In the genomic region with DNA sequence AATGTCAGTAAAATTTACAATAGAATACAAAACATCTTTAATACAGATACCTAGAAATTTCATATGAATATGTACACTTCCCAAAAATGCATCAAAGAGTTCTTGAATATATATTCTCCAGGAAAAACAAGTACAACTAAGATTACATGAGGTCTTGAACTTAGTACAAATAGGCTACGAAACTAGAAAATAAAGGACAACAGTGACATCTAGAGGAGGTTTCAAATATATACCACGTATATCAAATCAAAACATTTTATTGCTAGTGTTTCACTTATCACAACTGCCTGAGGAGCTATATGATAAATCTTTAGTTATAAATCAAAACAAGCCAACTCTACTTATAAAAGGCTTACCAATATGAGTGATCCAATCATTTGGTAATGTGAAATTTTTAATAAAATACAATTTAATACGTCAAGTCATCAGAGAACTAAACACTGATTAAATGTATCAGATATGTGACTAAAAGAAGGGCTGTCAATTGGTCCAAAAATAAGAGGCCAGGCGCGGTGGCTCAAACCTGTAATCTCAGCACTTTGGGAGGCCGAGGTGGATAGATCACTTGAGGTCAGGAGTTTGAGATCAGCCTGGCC, we compare ENCODE assay signal across 8 cellular contexts. TPM values are rescaled to one million over a fixed set of nuclear protein-coding genes. Genes with fewer than 3 reads are reported as not detected.
DNase-seq lines count a peak whose midpoint lies in the region; ATAC-seq, FAIRE-seq and TF ChIP-seq lines count a peak whose summit lies in the region.

No MANE protein-coding gene starts in this region.

- ATAC-seq in GM18498 (IDR thresholded peaks at IDR 0.05; ENCODE audit: unreplicated experiment) (peak; percentile 65), HG03135 (IDR thresholded peaks at IDR 0.05; ENCODE audit: unreplicated experiment) (peak; percentile 53), HepG2 (peak; percentile 55; the same call in 1 of the 3 replicates)

- H3K4me2 ChIP-seq in HepG2 (ENCODE audit: low read depth, low read length) = no peak overlapping the region

- no peak overlapping the region for H3K4me3 Mint-ChIP-seq in activated CD4-positive, alpha-beta T cell treated with anti-CD3 and anti-CD28 coated beads, Interleukin-2, amount 10 ng/mL, durations not matched to agents 24 days and 14 days
- H3K4me3 Mint-ChIP-seq in activated CD4-positive, alpha-beta memory T cell treated with anti-CD3 and anti-CD28 coated beads for 36 hours = no peak overlapping the region

- TF ChIP-seq POLR2A in HepG2 (IDR thresholded peaks at IDR 0.05; ENCODE audit: insufficient read depth in 1 of 2, low read depth in 2 of 2, low read length in 2 of 2) = no peak

- CTCF ChIA-PET in HepG2 (lab: Yijun Ruan, JAX; ENCODE audit: low intra/inter-chr PET ratio, low total read pairs) = interaction anchor here (1.6 kb wide), 1 partner anchor 887 kb away, joined by 4 read pairs; no protein-coding TSS in a partner anchor
- CTCF ChIA-PET in activated CD4-positive, alpha-beta memory T cell treated with anti-CD3 and anti-CD28 coated beads for 36 hours (lab: Charles Lee) = interaction anchor here (0.6 to 1.9 kb wide), 13 partner anchors 11 to 890 kb away, joined by 3 to 9 read pairs (median 3); no protein-coding TSS in a partner anchor

- 82% methylated on average over 6 of the region's 6 CpGs for WGBS in HepG2 (ENCODE audit: low lambda C conversion rate)

- no peak overlapping the region for H3K9ac ChIP-seq in HepG2 (ENCODE audit: insufficient read depth, low read depth, low read length)

- H3K4me1 Mint-ChIP-seq in activated CD4-positive, alpha-beta T cell treated with anti-CD3 and anti-CD28 coated beads, Interleukin-2, amount 10 ng/mL, durations not matched to agents 24 days and 14 days = peaks cover 20% of the 10 kb centered on the region
- H3K4me1 Mint-ChIP-seq in activated CD4-positive, alpha-beta memory T cell treated with anti-CD3 and anti-CD28 coated beads for 36 hours (ENCODE audit: low read depth) = peaks cover 17% of the 10 kb centered on the region

- peak; percentile 16 for DNase-seq in AG08396 (ENCODE audit: low spot score)
- DNase-seq in NCI-H446 (lab: John Stamatoyannopoulos, UW) = peak; percentile 11 to 66
- peak; percentile 40 for DNase-seq in brain pericyte (ENCODE audit: low read depth, low spot score)
- peak; percentile 41 for DNase-seq in HepG2 (ENCODE audit: low spot score)
- no peak for DNase-seq in activated CD4-positive, alpha-beta T cell treated with anti-CD3 and anti-CD28 coated beads, Interleukin-2, amount 10 ng/mL, durations not matched to agents 24 days and 14 days
- DNase-seq in activated CD4-positive, alpha-beta memory T cell treated with anti-CD3 and anti-CD28 coated beads for 36 hours = no peak

- H3K4me1 ChIP-seq in HepG2 (ENCODE audit: insufficient read depth, low read length) = peaks cover 8% of the 10 kb centered on the region; the same call in 1 of the 2 replicates

- H3K36me3 Mint-ChIP-seq in activated CD4-positive, alpha-beta T cell treated with anti-CD3 and anti-CD28 coated beads, Interleukin-2, amount 10 ng/mL, durations not matched to agents 24 days and 14 days (ENCODE audit: low read depth) = peaks cover 6% of the 10 kb centered on the region
- peaks cover 7% of the 10 kb centered on the region for H3K36me3 Mint-ChIP-seq in activated CD4-positive, alpha-beta memory T cell treated with anti-CD3 and anti-CD28 coated beads for 36 hours

- H3K9me3 ChIP-seq in HepG2 (ENCODE audit: low read length) = no peaks in the 10 kb centered on the region

- in situ Hi-C loops in HepG2 (cut with HindIII; ENCODE audit: extremely low pct_ligation_motif_present, low pct_unique_long_range_greater_than_20kb) = loop anchor here (10.0 kb wide), 1 partner anchor 887 kb away; no protein-coding TSS in a partner anchor

- POLR2A ChIA-PET in HepG2 (lab: Yijun Ruan, JAX) = no interaction called here
- POLR2A ChIA-PET in activated CD4-positive, alpha-beta memory T cell treated with anti-CD3 and anti-CD28 coated beads for 36 hours (lab: Charles Lee) = no interaction called here

- no peak overlapping the region for H2AFZ ChIP-seq in HepG2 (ENCODE audit: low read length)

- TF ChIP-seq RAD21 in HepG2 (CRISPR knock-in tag; IDR thresholded peaks at IDR 0.05) = no peak

- no peak overlapping the region for H3K4me3 ChIP-seq in HepG2 (replicated peaks in 1 of 3; ENCODE audit: insufficient read depth in 1 of 3, low read depth in 2 of 3, low read length in 3 of 3)

- no peak for FAIRE-seq in HepG2 (lab: Jason Lieb, UNC)

- TF ChIP-seq CTCF in HepG2 (CRISPR knock-in tag; IDR thresholded peaks at IDR 0.05) = peak; percentile 54

- H3K27me3 Mint-ChIP-seq in activated CD4-positive, alpha-beta T cell treated with anti-CD3 and anti-CD28 coated beads, Interleukin-2, amount 10 ng/mL, durations not matched to agents 24 days and 14 days = no peaks in the 10 kb centered on the region
- H3K27me3 Mint-ChIP-seq in activated CD4-positive, alpha-beta memory T cell treated with anti-CD3 and anti-CD28 coated beads for 36 hours = no peaks in the 10 kb centered on the region

- no peaks in the 10 kb centered on the region for H3K27me3 ChIP-seq in HepG2 (ENCODE audit: control insufficient read depth in 1 of 2, insufficient read depth in 2 of 2, low read length in 2 of 2)

- H3K9me3 Mint-ChIP-seq in activated CD4-positive, alpha-beta T cell treated with anti-CD3 and anti-CD28 coated beads, Interleukin-2, amount 10 ng/mL, durations not matched to agents 24 days and 14 days = no peaks in the 10 kb centered on the region
- no peaks in the 10 kb centered on the region for H3K9me3 Mint-ChIP-seq in activated CD4-positive, alpha-beta memory T cell treated with anti-CD3 and anti-CD28 coated beads for 36 hours

- no peak overlapping the region for H3K27ac ChIP-seq in HepG2 (ENCODE audit: extremely low read length, insufficient read depth, low read length)

- no peak overlapping the region for H3K27ac Mint-ChIP-seq in activated CD4-positive, alpha-beta T cell treated with anti-CD3 and anti-CD28 coated beads, Interleukin-2, amount 10 ng/mL, durations not matched to agents 24 days and 14 days
- no peak overlapping the region for H3K27ac Mint-ChIP-seq in activated CD4-positive, alpha-beta memory T cell treated with anti-CD3 and anti-CD28 coated beads for 36 hours

- H3K79me2 ChIP-seq in HepG2 (ENCODE audit: insufficient read depth, low read length) = peaks cover 3% of the 10 kb centered on the region

- intact Hi-C loops in HepG2 (cut with micrococcal nuclease; ENCODE audit: unreplicated experiment) = loop anchor here (1.0 to 5.0 kb wide), 2 partner anchors 274 to 887 kb away; no protein-coding TSS in a partner anchor
- intact Hi-C loops in activated CD4-positive, alpha-beta T cell treated with anti-CD3 and anti-CD28 coated beads, Interleukin-2, amount 10 ng/mL, durations not matched to agents 24 days and 14 days (cut with micrococcal nuclease) = loop anchor here (1.0 to 5.0 kb wide), 3 partner anchors 274 to 887 kb away; no protein-coding TSS in a partner anchor
- intact Hi-C loops in activated CD4-positive, alpha-beta memory T cell treated with anti-CD3 and anti-CD28 coated beads for 36 hours (cut with micrococcal nuclease) = loop anchor here (1.0 to 5.0 kb wide), 2 partner anchors 449 to 887 kb away; no protein-coding TSS in a partner anchor

- no peaks in the 10 kb centered on the region; a peak in 1 of 5 replicates for H3K36me3 ChIP-seq in HepG2 (replicated peaks in 1 of 2; ENCODE audit: control insufficient read depth in 1 of 2, insufficient read depth in 2 of 2, low read length in 2 of 2)

- TF ChIP-seq EP300 in HepG2 (IDR thresholded peaks at IDR 0.05; ENCODE audit: low read depth in 2 of 2, low read length in 2 of 2) (no peak), HepG2 (CRISPR knock-in tag; IDR thresholded peaks at IDR 0.05; ENCODE audit: borderline replicate concordance) (no peak)

- no peaks in the 10 kb centered on the region; the same call in 1 of the 2 replicates for H4K20me1 ChIP-seq in HepG2 (ENCODE audit: insufficient read depth, low read length)

- BruUV-seq in HepG2 (replicated peaks; lab: Mats Ljungman, UMichigan) = no TSS peak

RNA-seq across cellular contexts. Expression of a gene that starts 36.6 kb away (rescaled TPM):
- 32.7 and 37.8 TPM in 2 replicates for total RNA-seq in HepG2 (2016; rRNA removed; fragmentation: Illumina TruSeq; extraction: Trizol)
- total RNA-seq in HepG2 (2016; cell fraction: cytosol; rRNA removed; fragmentation: Illumina TruSeq; extraction: Trizol; ENCODE audit: low read depth) = 14.9 and 19.5 TPM in 2 replicates
- total RNA-seq in HepG2 (2016; cell fraction: insoluble cytoplasmic fraction; rRNA removed; fragmentation: Illumina TruSeq; extraction: Trizol) = 31.2 and 41.0 TPM in 2 replicates
- total RNA-seq in HepG2 (2016; cell fraction: membrane; rRNA removed; fragmentation: Illumina TruSeq; extraction: Trizol) = 14.4 and 18.0 TPM in 2 replicates
- 29.5 and 32.6 TPM in 2 replicates for total RNA-seq in HepG2 (2016; cell fraction: nucleus; rRNA removed; fragmentation: Illumina TruSeq; extraction: Trizol)
- polyA plus RNA-seq in HepG2 (2011; rRNA removed) = 16.8 and 21.9 TPM in 2 replicates
- 11.0 and 15.0 TPM in 2 replicates for polyA plus RNA-seq in HepG2 (2011; cell fraction: cytosol; rRNA removed)
- 8.3 and 8.9 TPM in 2 replicates for polyA plus RNA-seq in HepG2 (2011; cell fraction: nucleus; rRNA removed)
- 14.6 and 14.9 TPM in 2 replicates for polyA plus RNA-seq in HepG2 (2012)
- polyA plus RNA-seq in HepG2 (2016; cell fraction: cytosol; fragmentation: Illumina TruSeq; extraction: Trizol; ENCODE audit: low read depth) = 6.7 and 8.5 TPM in 2 replicates
- polyA plus RNA-seq in HepG2 (2016; cell fraction: insoluble cytoplasmic fraction; fragmentation: Illumina TruSeq; extraction: Trizol; ENCODE audit: low read depth) = 40.9 and 44.2 TPM in 2 replicates
- 9.6 and 10.1 TPM in 2 replicates for polyA plus RNA-seq in HepG2 (2016; cell fraction: membrane; fragmentation: Illumina TruSeq; extraction: Trizol; ENCODE audit: low read depth)
- 24.6 and 26.7 TPM in 2 replicates for polyA plus RNA-seq in HepG2 (2016; cell fraction: nucleus; fragmentation: Illumina TruSeq; extraction: Trizol; ENCODE audit: insufficient read depth, low read depth)
- 11.6 and 12.2 TPM in 2 replicates for polyA minus RNA-seq in HepG2 (2011; rRNA and poly(A)+ RNA removed; ENCODE audit: low replicate concordance)
- polyA minus RNA-seq in HepG2 (2011; cell fraction: cytosol; rRNA and poly(A)+ RNA removed) = 6.0 and 6.2 TPM in 2 replicates
- 47.3 and 50.1 TPM in 2 replicates for polyA minus RNA-seq in HepG2 (2011; cell fraction: nucleus; rRNA and poly(A)+ RNA removed)
- total RNA-seq in activated CD4-positive, alpha-beta T cell treated with anti-CD3 and anti-CD28 coated beads, Interleukin-2, amount 10 ng/mL, durations not matched to agents 24 days and 14 days = 26.7 and 30.4 TPM in 2 replicates
- 10 to 100 TPM; 28.2 to 28.3 TPM for total RNA-seq in activated CD4-positive, alpha-beta memory T cell treated with anti-CD3 and anti-CD28 coated beads for 36 hours

RNA-seq across cellular contexts. Expression of a gene that starts 36.7 kb away (rescaled TPM):
- 139 and 226 TPM in 2 replicates for total RNA-seq in HepG2 (2016; rRNA removed; fragmentation: Illumina TruSeq; extraction: Trizol)
- total RNA-seq in HepG2 (2016; cell fraction: cytosol; rRNA removed; fragmentation: Illumina TruSeq; extraction: Trizol; ENCODE audit: low read depth) = 12.4 and 15.6 TPM in 2 replicates
- 135 and 236 TPM in 2 replicates for total RNA-seq in HepG2 (2016; cell fraction: insoluble cytoplasmic fraction; rRNA removed; fragmentation: Illumina TruSeq; extraction: Trizol)
- 35.0 and 36.7 TPM in 2 replicates for total RNA-seq in HepG2 (2016; cell fraction: membrane; rRNA removed; fragmentation: Illumina TruSeq; extraction: Trizol)
- total RNA-seq in HepG2 (2016; cell fraction: nucleus; rRNA removed; fragmentation: Illumina TruSeq; extraction: Trizol) = 101 TPM in 2 replicates
- polyA plus RNA-seq in HepG2 (2011; rRNA removed) = 50.4 and 50.8 TPM in 2 replicates
- 29.9 and 40.2 TPM in 2 replicates for polyA plus RNA-seq in HepG2 (2011; cell fraction: cytosol; rRNA removed)
- 46.4 and 64.4 TPM in 2 replicates for polyA plus RNA-seq in HepG2 (2011; cell fraction: nucleus; rRNA removed)
- polyA plus RNA-seq in HepG2 (2012) = 51.4 and 68.4 TPM in 2 replicates
- 3.5 and 3.9 TPM in 2 replicates for polyA plus RNA-seq in HepG2 (2016; cell fraction: cytosol; fragmentation: Illumina TruSeq; extraction: Trizol; ENCODE audit: low read depth)
- 137 and 143 TPM in 2 replicates for polyA plus RNA-seq in HepG2 (2016; cell fraction: insoluble cytoplasmic fraction; fragmentation: Illumina TruSeq; extraction: Trizol; ENCODE audit: low read depth)
- polyA plus RNA-seq in HepG2 (2016; cell fraction: membrane; fragmentation: Illumina TruSeq; extraction: Trizol; ENCODE audit: low read depth) = 12.4 and 15.0 TPM in 2 replicates
- 82.6 and 86.1 TPM in 2 replicates for polyA plus RNA-seq in HepG2 (2016; cell fraction: nucleus; fragmentation: Illumina TruSeq; extraction: Trizol; ENCODE audit: insufficient read depth, low read depth)
- 44.6 and 47.2 TPM in 2 replicates for polyA minus RNA-seq in HepG2 (2011; rRNA and poly(A)+ RNA removed; ENCODE audit: low replicate concordance)
- polyA minus RNA-seq in HepG2 (2011; cell fraction: cytosol; rRNA and poly(A)+ RNA removed) = 35.7 and 42.2 TPM in 2 replicates
- 80.1 and 90.1 TPM in 2 replicates for polyA minus RNA-seq in HepG2 (2011; cell fraction: nucleus; rRNA and poly(A)+ RNA removed)
- total RNA-seq in activated CD4-positive, alpha-beta T cell treated with anti-CD3 and anti-CD28 coated beads, Interleukin-2, amount 10 ng/mL, durations not matched to agents 24 days and 14 days = 191 and 194 TPM in 2 replicates
- 100 to 1,000 TPM; 138 to 145 TPM for total RNA-seq in activated CD4-positive, alpha-beta memory T cell treated with anti-CD3 and anti-CD28 coated beads for 36 hours

Comparison
In these comparisons a context has a peak if more than half of its experiments do, and no peak if none do; other contexts are left out.
1. DNase-seq: peak in AG08396 (single experiment), NCI-H446 (2 of 2), brain pericyte (single experiment) and HepG2 (single experiment); none in activated CD4-positive, alpha-beta T cell treated with anti-CD3 and anti-CD28 coated beads, Interleukin-2, amount 10 ng/mL, durations not matched to agents 24 days and 14 days (single experiment) and activated CD4-positive, alpha-beta memory T cell treated with anti-CD3 and anti-CD28 coated beads for 36 hours (single experiment).
2. Peak in every context shown above with its lines, with median percentiles within 50 percentile points of each other: ATAC-seq.